In the genomic region with DNA sequence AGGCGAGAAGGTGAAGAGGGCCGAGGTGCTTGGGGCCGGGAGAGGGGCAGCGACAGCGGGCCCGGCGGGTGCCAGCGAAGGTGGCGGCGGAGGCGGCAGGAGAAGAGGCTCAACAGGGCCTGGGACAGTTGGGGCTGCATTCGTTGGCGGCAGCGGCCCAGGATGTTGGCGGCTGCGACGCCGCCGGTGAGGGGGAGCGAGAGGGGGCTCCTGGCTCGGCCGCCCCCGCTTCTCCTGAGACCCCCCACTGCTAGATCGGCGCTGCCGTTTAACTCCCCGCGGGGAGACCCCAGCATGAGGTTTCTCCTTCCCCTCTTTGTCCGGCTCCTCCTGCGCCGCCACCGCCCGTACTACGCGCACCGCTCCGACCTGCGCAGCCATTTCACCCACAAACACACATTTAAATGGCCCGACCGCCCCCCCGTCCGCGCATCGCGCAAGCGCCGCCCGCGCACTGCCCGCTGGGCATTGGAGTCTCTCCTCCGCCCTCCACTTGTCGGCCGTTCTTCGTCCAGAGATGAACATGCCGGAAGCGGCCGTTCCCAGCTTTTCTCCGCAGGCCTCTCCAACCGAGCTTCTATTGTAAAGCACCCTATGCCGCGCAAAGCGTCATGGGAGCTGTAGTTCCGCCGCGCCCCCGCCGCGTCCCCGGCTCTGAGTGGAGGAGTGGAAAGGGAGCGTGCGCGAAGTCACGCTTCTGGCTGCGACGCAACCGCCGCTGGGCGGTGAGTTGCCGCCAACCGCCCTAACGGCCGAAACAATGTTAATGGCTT, we compare ENCODE assay signal across 1 cellular context.
TF ChIP-seq lines count a peak whose summit lies in the region.

Gene RSBN1, minus strand, starts transcription at position 589 of the 773 bp plus-strand sequence. Its CDS starts 64 bp downstream, at position 525.

TF ChIP-seq in K562, 482 proteins besides CTCF, POLR2A, EP300 and RAD21 (continued from another document and continues in another):
- TF ChIP-seq, protein P1, sequence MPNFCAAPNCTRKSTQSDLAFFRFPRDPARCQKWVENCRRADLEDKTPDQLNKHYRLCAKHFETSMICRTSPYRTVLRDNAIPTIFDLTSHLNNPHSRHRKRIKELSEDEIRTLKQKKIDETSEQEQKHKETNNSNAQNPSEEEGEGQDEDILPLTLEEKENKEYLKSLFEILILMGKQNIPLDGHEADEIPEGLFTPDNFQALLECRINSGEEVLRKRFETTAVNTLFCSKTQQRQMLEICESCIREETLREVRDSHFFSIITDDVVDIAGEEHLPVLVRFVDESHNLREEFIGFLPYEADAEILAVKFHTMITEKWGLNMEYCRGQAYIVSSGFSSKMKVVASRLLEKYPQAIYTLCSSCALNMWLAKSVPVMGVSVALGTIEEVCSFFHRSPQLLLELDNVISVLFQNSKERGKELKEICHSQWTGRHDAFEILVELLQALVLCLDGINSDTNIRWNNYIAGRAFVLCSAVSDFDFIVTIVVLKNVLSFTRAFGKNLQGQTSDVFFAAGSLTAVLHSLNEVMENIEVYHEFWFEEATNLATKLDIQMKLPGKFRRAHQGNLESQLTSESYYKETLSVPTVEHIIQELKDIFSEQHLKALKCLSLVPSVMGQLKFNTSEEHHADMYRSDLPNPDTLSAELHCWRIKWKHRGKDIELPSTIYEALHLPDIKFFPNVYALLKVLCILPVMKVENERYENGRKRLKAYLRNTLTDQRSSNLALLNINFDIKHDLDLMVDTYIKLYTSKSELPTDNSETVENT (CRISPR knock-in tag; IDR thresholded peaks at IDR 0.05): no peak; the same call in none of the 2 replicates
- TF ChIP-seq MITF (IDR thresholded peaks at IDR 0.05) (peak; percentile 80), ZBTB7A (IDR thresholded peaks at IDR 0.05; ENCODE audit: borderline replicate concordance, control insufficient read depth, low read depth, low read length) (peak; percentile 81), ZC3H11A (IDR thresholded peaks at IDR 0.05; ENCODE audit: low read depth, low read length) (peak; percentile 78; the same call in 1 of the 2 replicates), OTX1 (CRISPR knock-in tag; IDR thresholded peaks at IDR 0.05) (no peak; the same call in 1 of the 2 replicates), ZNF146 (CRISPR knock-in tag; IDR thresholded peaks at IDR 0.05; ENCODE audit: unreplicated experiment) (no peak), ZFP30 (CRISPR knock-in tag; IDR thresholded peaks at IDR 0.05; ENCODE audit: borderline replicate concordance) (no peak), XRCC3 (IDR thresholded peaks at IDR 0.05) (no peak), ZNF197 (CRISPR knock-in tag; IDR thresholded peaks at IDR 0.05; ENCODE audit: low read depth) (peak; percentile 70; the same call in 1 of the 2 replicates), SAP30 (IDR thresholded peaks at IDR 0.05; ENCODE audit: borderline replicate concordance, insufficient read depth, low read depth, low read length, poor library complexity, severe bottlenecking) (peak; percentile 91), FOSL1 (tag; conservative IDR thresholded peaks at IDR 0.05) (peak; percentile 75), PURB (CRISPR knock-in tag; IDR thresholded peaks at IDR 0.05; ENCODE audit: low read depth) (no peak), CBFA2T3 (IDR thresholded peaks at IDR 0.05) (no peak), PTTG1 (tag; IDR thresholded peaks at IDR 0.05; ENCODE audit: low read depth) (no peak), COPS2 (conservative IDR thresholded peaks at IDR 0.05) (no peak), STAG1 (CRISPR knock-in tag; IDR thresholded peaks at IDR 0.05; ENCODE audit: borderline replicate concordance) (no peak), FUS (optimal IDR thresholded peaks at IDR 0.05; ENCODE audit: low read depth, low read length) (no peak), VEZF1 (CRISPR knock-in tag; IDR thresholded peaks at IDR 0.05) (peak; percentile 100), SRF (CRISPR knock-in tag; IDR thresholded peaks at IDR 0.05) (peak in 1 of 2 experiments; percentile 83; a peak in 2 of 4 replicates), BRD9 (IDR thresholded peaks at IDR 0.05; ENCODE audit: low read depth, partially characterized antibody) (no peak), MXD1 (CRISPR knock-in tag; IDR thresholded peaks at IDR 0.05; ENCODE audit: borderline replicate concordance, poor library complexity, severe bottlenecking) (no peak), TAF9B (IDR thresholded peaks at IDR 0.05; ENCODE audit: partially characterized antibody) (peak; percentile 89), RCOR1 (IDR thresholded peaks at IDR 0.05; ENCODE audit: borderline replicate concordance in 1 of 2, low read depth in 2 of 2, low read length in 2 of 2) (peak; percentile 47 to 74; a peak in 3 of 4 replicates), RBM22 (IDR thresholded peaks at IDR 0.05; ENCODE audit: low read depth, low read length, poor library complexity, severe bottlenecking) (peak; percentile 88)
- TF ChIP-seq, protein P2, sequence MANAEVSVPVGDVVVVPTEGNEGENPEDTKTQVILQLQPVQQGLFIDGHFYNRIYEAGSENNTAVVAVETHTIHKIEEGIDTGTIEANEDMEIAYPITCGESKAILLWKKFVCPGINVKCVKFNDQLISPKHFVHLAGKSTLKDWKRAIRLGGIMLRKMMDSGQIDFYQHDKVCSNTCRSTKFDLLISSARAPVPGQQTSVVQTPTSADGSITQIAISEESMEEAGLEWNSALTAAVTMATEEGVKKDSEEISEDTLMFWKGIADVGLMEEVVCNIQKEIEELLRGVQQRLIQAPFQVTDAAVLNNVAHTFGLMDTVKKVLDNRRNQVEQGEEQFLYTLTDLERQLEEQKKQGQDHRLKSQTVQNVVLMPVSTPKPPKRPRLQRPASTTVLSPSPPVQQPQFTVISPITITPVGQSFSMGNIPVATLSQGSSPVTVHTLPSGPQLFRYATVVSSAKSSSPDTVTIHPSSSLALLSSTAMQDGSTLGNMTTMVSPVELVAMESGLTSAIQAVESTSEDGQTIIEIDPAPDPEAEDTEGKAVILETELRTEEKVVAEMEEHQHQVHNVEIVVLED (CRISPR knock-in tag; IDR thresholded peaks at IDR 0.05): peak; percentile 96
- TF ChIP-seq, protein P3, sequence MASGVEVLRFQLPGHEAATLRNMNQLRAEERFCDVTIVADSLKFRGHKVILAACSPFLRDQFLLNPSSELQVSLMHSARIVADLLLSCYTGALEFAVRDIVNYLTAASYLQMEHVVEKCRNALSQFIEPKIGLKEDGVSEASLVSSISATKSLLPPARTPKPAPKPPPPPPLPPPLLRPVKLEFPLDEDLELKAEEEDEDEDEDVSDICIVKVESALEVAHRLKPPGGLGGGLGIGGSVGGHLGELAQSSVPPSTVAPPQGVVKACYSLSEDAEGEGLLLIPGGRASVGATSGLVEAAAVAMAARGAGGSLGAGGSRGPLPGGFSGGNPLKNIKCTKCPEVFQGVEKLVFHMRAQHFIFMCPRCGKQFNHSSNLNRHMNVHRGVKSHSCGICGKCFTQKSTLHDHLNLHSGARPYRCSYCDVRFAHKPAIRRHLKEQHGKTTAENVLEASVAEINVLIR (CRISPR knock-in tag; IDR thresholded peaks at IDR 0.05): peak; percentile 66
- TF ChIP-seq, protein P4, sequence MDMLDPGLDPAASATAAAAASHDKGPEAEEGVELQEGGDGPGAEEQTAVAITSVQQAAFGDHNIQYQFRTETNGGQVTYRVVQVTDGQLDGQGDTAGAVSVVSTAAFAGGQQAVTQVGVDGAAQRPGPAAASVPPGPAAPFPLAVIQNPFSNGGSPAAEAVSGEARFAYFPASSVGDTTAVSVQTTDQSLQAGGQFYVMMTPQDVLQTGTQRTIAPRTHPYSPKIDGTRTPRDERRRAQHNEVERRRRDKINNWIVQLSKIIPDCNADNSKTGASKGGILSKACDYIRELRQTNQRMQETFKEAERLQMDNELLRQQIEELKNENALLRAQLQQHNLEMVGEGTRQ (CRISPR knock-in tag; IDR thresholded peaks at IDR 0.05): no peak
- TF ChIP-seq, protein P5, sequence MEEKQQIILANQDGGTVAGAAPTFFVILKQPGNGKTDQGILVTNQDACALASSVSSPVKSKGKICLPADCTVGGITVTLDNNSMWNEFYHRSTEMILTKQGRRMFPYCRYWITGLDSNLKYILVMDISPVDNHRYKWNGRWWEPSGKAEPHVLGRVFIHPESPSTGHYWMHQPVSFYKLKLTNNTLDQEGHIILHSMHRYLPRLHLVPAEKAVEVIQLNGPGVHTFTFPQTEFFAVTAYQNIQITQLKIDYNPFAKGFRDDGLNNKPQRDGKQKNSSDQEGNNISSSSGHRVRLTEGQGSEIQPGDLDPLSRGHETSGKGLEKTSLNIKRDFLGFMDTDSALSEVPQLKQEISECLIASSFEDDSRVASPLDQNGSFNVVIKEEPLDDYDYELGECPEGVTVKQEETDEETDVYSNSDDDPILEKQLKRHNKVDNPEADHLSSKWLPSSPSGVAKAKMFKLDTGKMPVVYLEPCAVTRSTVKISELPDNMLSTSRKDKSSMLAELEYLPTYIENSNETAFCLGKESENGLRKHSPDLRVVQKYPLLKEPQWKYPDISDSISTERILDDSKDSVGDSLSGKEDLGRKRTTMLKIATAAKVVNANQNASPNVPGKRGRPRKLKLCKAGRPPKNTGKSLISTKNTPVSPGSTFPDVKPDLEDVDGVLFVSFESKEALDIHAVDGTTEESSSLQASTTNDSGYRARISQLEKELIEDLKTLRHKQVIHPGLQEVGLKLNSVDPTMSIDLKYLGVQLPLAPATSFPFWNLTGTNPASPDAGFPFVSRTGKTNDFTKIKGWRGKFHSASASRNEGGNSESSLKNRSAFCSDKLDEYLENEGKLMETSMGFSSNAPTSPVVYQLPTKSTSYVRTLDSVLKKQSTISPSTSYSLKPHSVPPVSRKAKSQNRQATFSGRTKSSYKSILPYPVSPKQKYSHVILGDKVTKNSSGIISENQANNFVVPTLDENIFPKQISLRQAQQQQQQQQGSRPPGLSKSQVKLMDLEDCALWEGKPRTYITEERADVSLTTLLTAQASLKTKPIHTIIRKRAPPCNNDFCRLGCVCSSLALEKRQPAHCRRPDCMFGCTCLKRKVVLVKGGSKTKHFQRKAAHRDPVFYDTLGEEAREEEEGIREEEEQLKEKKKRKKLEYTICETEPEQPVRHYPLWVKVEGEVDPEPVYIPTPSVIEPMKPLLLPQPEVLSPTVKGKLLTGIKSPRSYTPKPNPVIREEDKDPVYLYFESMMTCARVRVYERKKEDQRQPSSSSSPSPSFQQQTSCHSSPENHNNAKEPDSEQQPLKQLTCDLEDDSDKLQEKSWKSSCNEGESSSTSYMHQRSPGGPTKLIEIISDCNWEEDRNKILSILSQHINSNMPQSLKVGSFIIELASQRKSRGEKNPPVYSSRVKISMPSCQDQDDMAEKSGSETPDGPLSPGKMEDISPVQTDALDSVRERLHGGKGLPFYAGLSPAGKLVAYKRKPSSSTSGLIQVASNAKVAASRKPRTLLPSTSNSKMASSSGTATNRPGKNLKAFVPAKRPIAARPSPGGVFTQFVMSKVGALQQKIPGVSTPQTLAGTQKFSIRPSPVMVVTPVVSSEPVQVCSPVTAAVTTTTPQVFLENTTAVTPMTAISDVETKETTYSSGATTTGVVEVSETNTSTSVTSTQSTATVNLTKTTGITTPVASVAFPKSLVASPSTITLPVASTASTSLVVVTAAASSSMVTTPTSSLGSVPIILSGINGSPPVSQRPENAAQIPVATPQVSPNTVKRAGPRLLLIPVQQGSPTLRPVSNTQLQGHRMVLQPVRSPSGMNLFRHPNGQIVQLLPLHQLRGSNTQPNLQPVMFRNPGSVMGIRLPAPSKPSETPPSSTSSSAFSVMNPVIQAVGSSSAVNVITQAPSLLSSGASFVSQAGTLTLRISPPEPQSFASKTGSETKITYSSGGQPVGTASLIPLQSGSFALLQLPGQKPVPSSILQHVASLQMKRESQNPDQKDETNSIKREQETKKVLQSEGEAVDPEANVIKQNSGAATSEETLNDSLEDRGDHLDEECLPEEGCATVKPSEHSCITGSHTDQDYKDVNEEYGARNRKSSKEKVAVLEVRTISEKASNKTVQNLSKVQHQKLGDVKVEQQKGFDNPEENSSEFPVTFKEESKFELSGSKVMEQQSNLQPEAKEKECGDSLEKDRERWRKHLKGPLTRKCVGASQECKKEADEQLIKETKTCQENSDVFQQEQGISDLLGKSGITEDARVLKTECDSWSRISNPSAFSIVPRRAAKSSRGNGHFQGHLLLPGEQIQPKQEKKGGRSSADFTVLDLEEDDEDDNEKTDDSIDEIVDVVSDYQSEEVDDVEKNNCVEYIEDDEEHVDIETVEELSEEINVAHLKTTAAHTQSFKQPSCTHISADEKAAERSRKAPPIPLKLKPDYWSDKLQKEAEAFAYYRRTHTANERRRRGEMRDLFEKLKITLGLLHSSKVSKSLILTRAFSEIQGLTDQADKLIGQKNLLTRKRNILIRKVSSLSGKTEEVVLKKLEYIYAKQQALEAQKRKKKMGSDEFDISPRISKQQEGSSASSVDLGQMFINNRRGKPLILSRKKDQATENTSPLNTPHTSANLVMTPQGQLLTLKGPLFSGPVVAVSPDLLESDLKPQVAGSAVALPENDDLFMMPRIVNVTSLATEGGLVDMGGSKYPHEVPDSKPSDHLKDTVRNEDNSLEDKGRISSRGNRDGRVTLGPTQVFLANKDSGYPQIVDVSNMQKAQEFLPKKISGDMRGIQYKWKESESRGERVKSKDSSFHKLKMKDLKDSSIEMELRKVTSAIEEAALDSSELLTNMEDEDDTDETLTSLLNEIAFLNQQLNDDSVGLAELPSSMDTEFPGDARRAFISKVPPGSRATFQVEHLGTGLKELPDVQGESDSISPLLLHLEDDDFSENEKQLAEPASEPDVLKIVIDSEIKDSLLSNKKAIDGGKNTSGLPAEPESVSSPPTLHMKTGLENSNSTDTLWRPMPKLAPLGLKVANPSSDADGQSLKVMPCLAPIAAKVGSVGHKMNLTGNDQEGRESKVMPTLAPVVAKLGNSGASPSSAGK (IDR thresholded peaks at IDR 0.05): peak; percentile 91
